1 cellular context compared by ENCODE assay signal in genomic region chr4:6492861-6493667, GRCh38.
TF ChIP-seq lines count a peak whose summit lies in the region.

No MANE protein-coding gene starts in this region.

TF ChIP-seq in GM23338, 12 proteins besides CTCF, POLR2A, EP300 and RAD21:
- TF ChIP-seq, protein P1, sequence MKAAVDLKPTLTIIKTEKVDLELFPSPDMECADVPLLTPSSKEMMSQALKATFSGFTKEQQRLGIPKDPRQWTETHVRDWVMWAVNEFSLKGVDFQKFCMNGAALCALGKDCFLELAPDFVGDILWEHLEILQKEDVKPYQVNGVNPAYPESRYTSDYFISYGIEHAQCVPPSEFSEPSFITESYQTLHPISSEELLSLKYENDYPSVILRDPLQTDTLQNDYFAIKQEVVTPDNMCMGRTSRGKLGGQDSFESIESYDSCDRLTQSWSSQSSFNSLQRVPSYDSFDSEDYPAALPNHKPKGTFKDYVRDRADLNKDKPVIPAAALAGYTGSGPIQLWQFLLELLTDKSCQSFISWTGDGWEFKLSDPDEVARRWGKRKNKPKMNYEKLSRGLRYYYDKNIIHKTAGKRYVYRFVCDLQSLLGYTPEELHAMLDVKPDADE (IDR thresholded peaks at IDR 0.05), result no peak
- TF ChIP-seq CREB1 (CRISPR knock-in tag; IDR thresholded peaks at IDR 0.05; ENCODE audit: low read depth), result no peak
- TF ChIP-seq NANOG (IDR thresholded peaks at IDR 0.05; ENCODE audit: borderline replicate concordance), result no peak
- TF ChIP-seq ZNF331 (CRISPR knock-in tag; IDR thresholded peaks at IDR 0.05; ENCODE audit: low read depth), result no peak
- TF ChIP-seq, protein P2, sequence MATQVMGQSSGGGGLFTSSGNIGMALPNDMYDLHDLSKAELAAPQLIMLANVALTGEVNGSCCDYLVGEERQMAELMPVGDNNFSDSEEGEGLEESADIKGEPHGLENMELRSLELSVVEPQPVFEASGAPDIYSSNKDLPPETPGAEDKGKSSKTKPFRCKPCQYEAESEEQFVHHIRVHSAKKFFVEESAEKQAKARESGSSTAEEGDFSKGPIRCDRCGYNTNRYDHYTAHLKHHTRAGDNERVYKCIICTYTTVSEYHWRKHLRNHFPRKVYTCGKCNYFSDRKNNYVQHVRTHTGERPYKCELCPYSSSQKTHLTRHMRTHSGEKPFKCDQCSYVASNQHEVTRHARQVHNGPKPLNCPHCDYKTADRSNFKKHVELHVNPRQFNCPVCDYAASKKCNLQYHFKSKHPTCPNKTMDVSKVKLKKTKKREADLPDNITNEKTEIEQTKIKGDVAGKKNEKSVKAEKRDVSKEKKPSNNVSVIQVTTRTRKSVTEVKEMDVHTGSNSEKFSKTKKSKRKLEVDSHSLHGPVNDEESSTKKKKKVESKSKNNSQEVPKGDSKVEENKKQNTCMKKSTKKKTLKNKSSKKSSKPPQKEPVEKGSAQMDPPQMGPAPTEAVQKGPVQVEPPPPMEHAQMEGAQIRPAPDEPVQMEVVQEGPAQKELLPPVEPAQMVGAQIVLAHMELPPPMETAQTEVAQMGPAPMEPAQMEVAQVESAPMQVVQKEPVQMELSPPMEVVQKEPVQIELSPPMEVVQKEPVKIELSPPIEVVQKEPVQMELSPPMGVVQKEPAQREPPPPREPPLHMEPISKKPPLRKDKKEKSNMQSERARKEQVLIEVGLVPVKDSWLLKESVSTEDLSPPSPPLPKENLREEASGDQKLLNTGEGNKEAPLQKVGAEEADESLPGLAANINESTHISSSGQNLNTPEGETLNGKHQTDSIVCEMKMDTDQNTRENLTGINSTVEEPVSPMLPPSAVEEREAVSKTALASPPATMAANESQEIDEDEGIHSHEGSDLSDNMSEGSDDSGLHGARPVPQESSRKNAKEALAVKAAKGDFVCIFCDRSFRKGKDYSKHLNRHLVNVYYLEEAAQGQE (IDR thresholded peaks at IDR 0.05; ENCODE audit: unreplicated experiment), result no peak
- TF ChIP-seq ZNF114 (CRISPR knock-in tag; IDR thresholded peaks at IDR 0.05), result no peak
- TF ChIP-seq STAT1 (IDR thresholded peaks at IDR 0.05; ENCODE audit: unreplicated experiment), result no peak
- no peak for TF ChIP-seq JUNB (IDR thresholded peaks at IDR 0.05; ENCODE audit: unreplicated experiment)
- no peak for TF ChIP-seq EZH2phosphoT487 (IDR thresholded peaks at IDR 0.05; ENCODE audit: unreplicated experiment)
- TF ChIP-seq, protein P3, sequence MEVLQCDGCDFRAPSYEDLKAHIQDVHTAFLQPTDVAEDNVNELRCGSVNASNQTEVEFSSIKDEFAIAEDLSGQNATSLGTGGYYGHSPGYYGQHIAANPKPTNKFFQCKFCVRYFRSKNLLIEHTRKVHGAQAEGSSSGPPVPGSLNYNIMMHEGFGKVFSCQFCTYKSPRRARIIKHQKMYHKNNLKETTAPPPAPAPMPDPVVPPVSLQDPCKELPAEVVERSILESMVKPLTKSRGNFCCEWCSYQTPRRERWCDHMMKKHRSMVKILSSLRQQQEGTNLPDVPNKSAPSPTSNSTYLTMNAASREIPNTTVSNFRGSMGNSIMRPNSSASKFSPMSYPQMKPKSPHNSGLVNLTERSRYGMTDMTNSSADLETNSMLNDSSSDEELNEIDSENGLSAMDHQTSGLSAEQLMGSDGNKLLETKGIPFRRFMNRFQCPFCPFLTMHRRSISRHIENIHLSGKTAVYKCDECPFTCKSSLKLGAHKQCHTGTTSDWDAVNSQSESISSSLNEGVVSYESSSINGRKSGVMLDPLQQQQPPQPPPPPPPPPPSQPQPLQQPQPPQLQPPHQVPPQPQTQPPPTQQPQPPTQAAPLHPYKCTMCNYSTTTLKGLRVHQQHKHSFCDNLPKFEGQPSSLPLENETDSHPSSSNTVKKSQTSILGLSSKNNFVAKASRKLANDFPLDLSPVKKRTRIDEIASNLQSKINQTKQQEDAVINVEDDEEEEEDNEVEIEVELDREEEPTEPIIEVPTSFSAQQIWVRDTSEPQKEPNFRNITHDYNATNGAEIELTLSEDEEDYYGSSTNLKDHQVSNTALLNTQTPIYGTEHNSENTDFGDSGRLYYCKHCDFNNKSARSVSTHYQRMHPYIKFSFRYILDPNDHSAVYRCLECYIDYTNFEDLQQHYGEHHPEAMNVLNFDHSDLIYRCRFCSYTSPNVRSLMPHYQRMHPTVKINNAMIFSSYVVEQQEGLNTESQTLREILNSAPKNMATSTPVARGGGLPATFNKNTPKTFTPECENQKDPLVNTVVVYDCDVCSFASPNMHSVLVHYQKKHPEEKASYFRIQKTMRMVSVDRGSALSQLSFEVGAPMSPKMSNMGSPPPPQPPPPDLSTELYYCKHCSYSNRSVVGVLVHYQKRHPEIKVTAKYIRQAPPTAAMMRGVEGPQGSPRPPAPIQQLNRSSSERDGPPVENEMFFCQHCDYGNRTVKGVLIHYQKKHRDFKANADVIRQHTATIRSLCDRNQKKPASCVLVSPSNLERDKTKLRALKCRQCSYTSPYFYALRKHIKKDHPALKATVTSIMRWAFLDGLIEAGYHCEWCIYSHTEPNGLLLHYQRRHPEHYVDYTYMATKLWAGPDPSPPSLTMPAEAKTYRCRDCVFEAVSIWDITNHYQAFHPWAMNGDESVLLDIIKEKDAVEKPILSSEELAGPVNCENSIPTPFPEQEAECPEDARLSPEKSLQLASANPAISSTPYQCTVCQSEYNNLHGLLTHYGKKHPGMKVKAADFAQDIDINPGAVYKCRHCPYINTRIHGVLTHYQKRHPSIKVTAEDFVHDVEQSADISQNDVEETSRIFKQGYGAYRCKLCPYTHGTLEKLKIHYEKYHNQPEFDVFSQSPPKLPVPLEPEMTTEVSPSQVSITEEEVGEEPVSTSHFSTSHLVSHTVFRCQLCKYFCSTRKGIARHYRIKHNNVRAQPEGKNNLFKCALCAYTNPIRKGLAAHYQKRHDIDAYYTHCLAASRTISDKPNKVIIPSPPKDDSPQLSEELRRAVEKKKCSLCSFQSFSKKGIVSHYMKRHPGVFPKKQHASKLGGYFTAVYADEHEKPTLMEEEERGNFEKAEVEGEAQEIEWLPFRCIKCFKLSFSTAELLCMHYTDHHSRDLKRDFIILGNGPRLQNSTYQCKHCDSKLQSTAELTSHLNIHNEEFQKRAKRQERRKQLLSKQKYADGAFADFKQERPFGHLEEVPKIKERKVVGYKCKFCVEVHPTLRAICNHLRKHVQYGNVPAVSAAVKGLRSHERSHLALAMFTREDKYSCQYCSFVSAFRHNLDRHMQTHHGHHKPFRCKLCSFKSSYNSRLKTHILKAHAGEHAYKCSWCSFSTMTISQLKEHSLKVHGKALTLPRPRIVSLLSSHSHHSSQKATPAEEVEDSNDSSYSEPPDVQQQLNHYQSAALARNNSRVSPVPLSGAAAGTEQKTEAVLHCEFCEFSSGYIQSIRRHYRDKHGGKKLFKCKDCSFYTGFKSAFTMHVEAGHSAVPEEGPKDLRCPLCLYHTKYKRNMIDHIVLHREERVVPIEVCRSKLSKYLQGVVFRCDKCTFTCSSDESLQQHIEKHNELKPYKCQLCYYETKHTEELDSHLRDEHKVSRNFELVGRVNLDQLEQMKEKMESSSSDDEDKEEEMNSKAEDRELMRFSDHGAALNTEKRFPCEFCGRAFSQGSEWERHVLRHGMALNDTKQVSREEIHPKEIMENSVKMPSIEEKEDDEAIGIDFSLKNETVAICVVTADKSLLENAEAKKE (CRISPR knock-in tag; IDR thresholded peaks at IDR 0.05), result no peak
